In the genomic region with DNA sequence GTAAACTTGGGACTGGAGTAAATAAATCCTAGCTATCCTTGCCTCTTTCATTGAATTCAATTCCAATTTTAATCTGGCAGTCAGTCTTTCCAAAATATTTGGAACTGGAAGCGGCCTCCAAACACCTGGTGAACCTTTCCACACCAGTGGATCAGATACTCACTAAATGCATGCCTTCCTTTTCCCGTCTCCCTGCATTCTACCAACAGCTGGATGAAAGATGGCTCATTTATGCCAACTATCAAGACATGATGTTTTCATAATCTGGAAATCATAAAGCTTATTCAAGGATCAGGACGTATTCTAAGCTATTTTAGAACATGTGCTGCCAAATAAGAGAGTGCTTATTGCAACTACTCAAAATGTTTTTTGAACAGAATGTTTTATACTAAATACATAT, we compare ENCODE assay signal across 9 cellular contexts.
"Had no signal": no experiment of that assay in that cellular context is flagged by ENCODE, and none has a peak within 500 bp of the region (broad histone marks: within the 10 kb centered on the region; RNA-seq: fewer than 3 reads in every experiment).

No MANE protein-coding gene starts in this region.

- H3K4me3 Mint-ChIP-seq: HFFc6, IgD-negative memory B cell had no signal

- H3K27ac Mint-ChIP-seq: HFFc6, IgD-negative memory B cell had no signal

- DNase-seq: GM23248, GOT3, H7, HFFc6 had no signal

- H3K9me3 ChIP-seq: HAP-1 had no signal

- H3K4me3 ChIP-seq: GM23248, HAP-1 had no signal

- H3K9me3 Mint-ChIP-seq: HFFc6 had no signal

- H3K36me3 ChIP-seq: HAP-1 had no signal

- H3K27me3 Mint-ChIP-seq: IgD-negative memory B cell had no signal

- ATAC-seq: HCT116, HepG2 had no signal

- H3K4me1 ChIP-seq: HAP-1 had no signal

- H3K4me1 Mint-ChIP-seq: IgD-negative memory B cell had no signal

- H3K9ac ChIP-seq: GM23248 had no signal

- H3K27ac ChIP-seq: GM23248, HL-60 had no signal
